12 cellular contexts compared by ENCODE assay signal in genomic region chr7:7972927-7973594, GRCh38. TPM values are rescaled to one million over a fixed set of nuclear protein-coding genes. Genes with fewer than 3 reads are reported as not detected.
DNase-seq lines count a peak whose midpoint lies in the region; ATAC-seq and TF ChIP-seq lines count a peak whose summit lies in the region.
"Had no signal": no experiment of that assay in that cellular context is flagged by ENCODE, and none has a peak within 500 bp of the region (broad histone marks: within the 10 kb centered on the region; RNA-seq: fewer than 3 reads in every experiment).

No MANE protein-coding gene starts in this region.

- no peak overlapping the region for H2BK15ac ChIP-seq in mesenchymal stem cell (ENCODE audit: low read depth, poor library complexity, severe bottlenecking)

- CTCF ChIA-PET in activated B cell treated with CpG ODN at 0.5 μM for 24 hours (lab: Charles Lee): interaction anchor here (0.9 to 1.5 kb wide), 3 partner anchors 37 to 217 kb away, joined by 3 to 4 read pairs (median 3); no protein-coding TSS in a partner anchor

- H3K4me1 Mint-ChIP-seq in CD4-positive, CD25-positive, alpha-beta regulatory T cell: peaks cover 35 to 47% (median 41%) of the 10 kb centered on the region in 4 donors
- peaks cover 40% of the 10 kb centered on the region for H3K4me1 Mint-ChIP-seq in activated B cell treated with CpG ODN at 0.5 μM for 24 hours

- intact Hi-C loops in activated B cell treated with CpG ODN at 0.5 μM for 24 hours (cut with micrococcal nuclease): no loop called here
- intact Hi-C loops in ovary (cut with DNase I): no loop called here

- H2BK120ac ChIP-seq in mesenchymal stem cell (ENCODE audit: low read depth, low read length): no peak overlapping the region

- no peak overlapping the region for H3K14ac ChIP-seq in mesenchymal stem cell (ENCODE audit: low read length in 2 of 2)

- no peak overlapping the region for H2AFZ ChIP-seq in mesenchymal stem cell (ENCODE audit: low read depth, low read length)

- TF ChIP-seq EP300 in ovary (IDR thresholded peaks at IDR 0.05): no peak

- peak overlapping the region; percentile 48 to 78 (median 75) for H3K27ac Mint-ChIP-seq in CD4-positive, CD25-positive, alpha-beta regulatory T cell
- no peak overlapping the region for H3K27ac Mint-ChIP-seq in activated B cell treated with CpG ODN at 0.5 μM for 24 hours

- TF ChIP-seq CTCF in GM12865 (IDR thresholded peaks at IDR 0.05; ENCODE audit: insufficient read depth, low read depth, low read length, missing control alignments) (no peak), activated B cell treated with CpG ODN at 0.5 μM for 24 hours (IDR thresholded peaks at IDR 0.05) (no peak), ovary (IDR thresholded peaks at IDR 0.05) (no peak), foreskin keratinocyte (conservative IDR thresholded peaks at IDR 0.05) (no peak)

- TF ChIP-seq POLR2A in ovary (IDR thresholded peaks at IDR 0.05): no peak

- no peaks in the 10 kb centered on the region for H3K9me3 Mint-ChIP-seq in CD4-positive, CD25-positive, alpha-beta regulatory T cell
- no peaks in the 10 kb centered on the region for H3K9me3 Mint-ChIP-seq in activated B cell treated with CpG ODN at 0.5 μM for 24 hours

- H3K23ac ChIP-seq in mesenchymal stem cell (ENCODE audit: low read length in 2 of 2): no peak overlapping the region

- H3K27ac ChIP-seq in CD4-positive, CD25-positive, alpha-beta regulatory T cell (ENCODE audit: insufficient read depth, low read length, poor library complexity, severe bottlenecking): peak overlapping the region; percentile 30
- no peak overlapping the region for H3K27ac ChIP-seq in mesenchymal stem cell (ENCODE audit: low read length, poor library complexity, severe bottlenecking)
- no peak overlapping the region for H3K27ac ChIP-seq in ovary
- no peak overlapping the region for H3K27ac ChIP-seq in foreskin keratinocyte
- H3K27ac ChIP-seq: pancreas had no signal

- H2BK5ac ChIP-seq in mesenchymal stem cell (ENCODE audit: low read depth, low read length, poor library complexity, severe bottlenecking): no peak overlapping the region

- H3K4me3 ChIP-seq in CD4-positive, CD25-positive, alpha-beta regulatory T cell (ENCODE audit: low read depth, low read length): peak overlapping the region; percentile 99
- H3K4me3 ChIP-seq in GM12865 (ENCODE audit: low read depth, low read length) (peak overlapping the region; percentile 97), mesenchymal stem cell (ENCODE audit: insufficient read depth in 1 of 2, low read depth in 1 of 2, low read length in 2 of 2) (no peak overlapping the region), ovary (no peak overlapping the region)
- H3K4me3 ChIP-seq: pancreas had no signal

- H3K27me3 ChIP-seq in CD4-positive, CD25-positive, alpha-beta regulatory T cell (ENCODE audit: control insufficient read depth, insufficient read depth, low read length): no peaks in the 10 kb centered on the region
- H3K27me3 ChIP-seq in mesenchymal stem cell (ENCODE audit: control insufficient read depth in 1 of 2, insufficient read depth in 1 of 2, low read length in 2 of 2) (no peaks in the 10 kb centered on the region), ovary (no peaks in the 10 kb centered on the region), foreskin keratinocyte (no peaks in the 10 kb centered on the region)
- H3K27me3 ChIP-seq: pancreas had no signal

- peak in 1 of 3 donors; percentile 43 for DNase-seq in CD4-positive, CD25-positive, alpha-beta regulatory T cell
- DNase-seq in GM12865 (ENCODE audit: low read depth) (no peak), activated B cell treated with CpG ODN at 0.5 μM for 24 hours (no peak), mesenchymal stem cell (peak; percentile 18), ovary (no peak), foreskin keratinocyte (no peak)
- DNase-seq: NCI-H1417 treated with DMSO at 0.1 percent for 48 hours; pancreas; SIG-M5; stimulated activated CD4-positive, alpha-beta T cell treated with anti-CD3 and anti-CD28 coated beads, Interleukin-2, amount 100 ng/mL, for 48 hours had no signal

- H3K36me3 Mint-ChIP-seq in CD4-positive, CD25-positive, alpha-beta regulatory T cell: no peaks in the 10 kb centered on the region
- H3K36me3 Mint-ChIP-seq in activated B cell treated with CpG ODN at 0.5 μM for 24 hours (ENCODE audit: low read depth): no peaks in the 10 kb centered on the region

- H3K36me3 ChIP-seq in CD4-positive, CD25-positive, alpha-beta regulatory T cell (ENCODE audit: control insufficient read depth, insufficient read depth, low read length): no peaks in the 10 kb centered on the region
- no peaks in the 10 kb centered on the region for H3K36me3 ChIP-seq in mesenchymal stem cell (ENCODE audit: control insufficient read depth in 1 of 2, insufficient read depth in 2 of 2, low read depth in 1 of 2, low read length in 2 of 2)
- no peaks in the 10 kb centered on the region for H3K36me3 ChIP-seq in ovary
- H3K36me3 ChIP-seq: pancreas had no signal

- peak overlapping the region in 3 of 4 donors; percentile 86 to 90 (median 87) for H3K4me3 Mint-ChIP-seq in CD4-positive, CD25-positive, alpha-beta regulatory T cell
- H3K4me3 Mint-ChIP-seq in activated B cell treated with CpG ODN at 0.5 μM for 24 hours: peak overlapping the region; percentile 32

- POLR2A ChIA-PET in activated B cell treated with CpG ODN at 0.5 μM for 24 hours (lab: Charles Lee): interaction anchor here (0.5 to 1.7 kb wide), 3 partner anchors 75 to 1632 kb away, joined by 3 to 5 read pairs (median 4); partner anchors contain the start of gene UMAD1

- H2BK12ac ChIP-seq in mesenchymal stem cell (ENCODE audit: low read length in 2 of 2): no peak overlapping the region

- no peak overlapping the region for H4K8ac ChIP-seq in mesenchymal stem cell (ENCODE audit: low read length)

- H3K18ac ChIP-seq in mesenchymal stem cell (ENCODE audit: low read depth in 1 of 2, low read length in 2 of 2): no peak overlapping the region

- H3K9me3 ChIP-seq in CD4-positive, CD25-positive, alpha-beta regulatory T cell (ENCODE audit: control insufficient read depth in 2 of 2, low read length in 2 of 2): no peaks in the 10 kb centered on the region
- H3K9me3 ChIP-seq in mesenchymal stem cell (ENCODE audit: control insufficient read depth, low read length): no peaks in the 10 kb centered on the region
- no peaks in the 10 kb centered on the region for H3K9me3 ChIP-seq in ovary
- H3K9me3 ChIP-seq: pancreas had no signal

- no peak overlapping the region for H2AK5ac ChIP-seq in mesenchymal stem cell (ENCODE audit: low read length, severe bottlenecking)

- no CpG with 5 or more reads among the region's 2 CpGs for WGBS in mesenchymal stem cell
- WGBS in ovary, 3 donors: 58 to 76% (median 68%) methylated on average over 2 of the region's 2 CpGs

- H3K4me2 ChIP-seq in mesenchymal stem cell (ENCODE audit: low read length, poor library complexity, severe bottlenecking): no peak overlapping the region

- peaks cover 3% of the 10 kb centered on the region for H3K79me1 ChIP-seq in mesenchymal stem cell (replicated peaks; ENCODE audit: low read length, poor library complexity, severe bottlenecking)

- ATAC-seq in CD4-positive, CD25-positive, alpha-beta regulatory T cell (ENCODE audit: low read depth in 2 of 2): no peak
- ATAC-seq in activated B cell treated with CpG ODN at 0.5 μM for 24 hours (ENCODE audit: low read depth): no peak
- ATAC-seq in GM21447 (IDR thresholded peaks at IDR 0.05; ENCODE audit: unreplicated experiment): no peak
- ATAC-seq in foreskin keratinocyte: no peak
- ATAC-seq in GM19467 (IDR thresholded peaks at IDR 0.05; ENCODE audit: unreplicated experiment): no peak
- ATAC-seq: pancreas had no signal

- no peak overlapping the region for H4K91ac ChIP-seq in mesenchymal stem cell (ENCODE audit: low read length)

- H3K9ac ChIP-seq in mesenchymal stem cell (ENCODE audit: low read length): peak overlapping the region; percentile 29

- H3K4ac ChIP-seq in mesenchymal stem cell (ENCODE audit: low read depth in 1 of 2, low read length in 2 of 2): no peak overlapping the region

- peaks cover 67% of the 10 kb centered on the region for H3K4me1 ChIP-seq in CD4-positive, CD25-positive, alpha-beta regulatory T cell (ENCODE audit: control insufficient read depth, insufficient read depth, low read length, poor library complexity, severe bottlenecking)
- H3K4me1 ChIP-seq in mesenchymal stem cell (ENCODE audit: control insufficient read depth, insufficient read depth, low read depth, low read length) (peaks cover 3% of the 10 kb centered on the region), ovary (ENCODE audit: insufficient read depth) (peaks cover 3% of the 10 kb centered on the region), foreskin keratinocyte (no peaks in the 10 kb centered on the region)
- H3K4me1 ChIP-seq: pancreas had no signal

- H3K27me3 Mint-ChIP-seq in CD4-positive, CD25-positive, alpha-beta regulatory T cell: no peaks in the 10 kb centered on the region
- H3K27me3 Mint-ChIP-seq in activated B cell treated with CpG ODN at 0.5 μM for 24 hours: no peaks in the 10 kb centered on the region

RNA-seq across cellular contexts. Expression of gene GLCCI1, which starts 4.5 kb away (rescaled TPM):
- total RNA-seq in CD4-positive, CD25-positive, alpha-beta regulatory T cell: 88.1 TPM
- polyA plus RNA-seq in CD4-positive, CD25-positive, alpha-beta regulatory T cell: 10 to 100 TPM; 12.6 to 36.7 (median 23.7) TPM
- total RNA-seq in activated B cell treated with CpG ODN at 0.5 μM for 24 hours (32.4 and 37.4 TPM in 2 replicates), ovary (10 to 100 TPM in 4 of 7 donors, 1 to 10 TPM in 3; 7.9 to 12.7 (median 10.7) TPM), foreskin keratinocyte (2.1 and 2.2 TPM in 2 replicates)
- polyA plus RNA-seq in mesenchymal stem cell (2013, experiment 1 of 2): 13.5 TPM
- polyA plus RNA-seq in mesenchymal stem cell (2013, experiment 2 of 2): 15.6 TPM
- polyA plus RNA-seq in ovary (1 to 10 TPM; 6.2 to 9.9 TPM), foreskin keratinocyte (0.57 and 0.66 TPM in 2 replicates)

Comparison
In these comparisons a context has a peak if more than half of its experiments do, and no peak if none do; other contexts are left out.
1. H3K4me3 ChIP-seq: peak in CD4-positive, CD25-positive, alpha-beta regulatory T cell (single experiment) and GM12865 (single experiment); none in mesenchymal stem cell (0 of 2) and ovary (single experiment).